In genomic region chr18:36283448-36283847, GRCh38 we compare ENCODE assay signal across 6 cellular contexts. TPM values are rescaled to one million over a fixed set of nuclear protein-coding genes. Genes with fewer than 3 reads are reported as not detected.
"Had no signal": no experiment of that assay in that cellular context is flagged by ENCODE, and none has a peak within 500 bp of the region (broad histone marks: within the 10 kb centered on the region; RNA-seq: fewer than 3 reads in every experiment).

No MANE protein-coding gene starts in this region.

- H3K36me3 Mint-ChIP-seq: IgD-negative memory B cell had no signal

- H3K27ac ChIP-seq: HL-60 had no signal

- H3K27ac Mint-ChIP-seq: IgD-negative memory B cell had no signal

- H3K4me3 ChIP-seq: K562 had no signal

- H3K4me3 Mint-ChIP-seq: IgD-negative memory B cell had no signal

- DNase-seq: IMR-90, KBM-7 had no signal

RNA-seq across cellular contexts. Expression of gene FHOD3, which starts 14.1 kb away (rescaled TPM):
- total RNA-seq: HT-29 had no signal
